ENCODE assay signal across 18 cellular contexts in the genomic region with DNA sequence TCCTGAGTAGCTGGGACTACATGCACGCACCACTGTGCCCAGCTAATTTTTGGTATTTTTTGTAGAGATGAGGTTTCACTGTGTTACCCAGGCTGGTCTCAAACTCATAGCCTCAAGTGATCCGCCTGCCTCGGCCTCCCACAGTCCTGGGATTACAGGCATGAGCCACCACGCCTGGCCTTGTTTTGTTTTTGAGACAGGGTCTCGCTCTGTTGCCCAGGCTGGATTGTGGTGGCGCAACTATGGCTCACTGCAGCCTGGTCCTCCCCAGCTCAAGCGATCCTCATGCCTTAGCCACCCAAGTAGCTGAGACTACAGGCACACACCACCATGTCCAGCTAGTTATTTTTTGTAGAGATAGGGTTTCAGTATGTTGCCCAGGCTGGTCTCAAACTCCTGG. TPM values are rescaled to one million over a fixed set of nuclear protein-coding genes. Genes with fewer than 3 reads are reported as not detected.
DNase-seq lines count a peak whose midpoint lies in the region; ATAC-seq, FAIRE-seq and TF ChIP-seq lines count a peak whose summit lies in the region.
"Had no signal": no experiment of that assay in that cellular context is flagged by ENCODE, and none has a peak within 500 bp of the region (broad histone marks: within the 10 kb centered on the region; RNA-seq: fewer than 3 reads in every experiment).

No MANE protein-coding gene starts in this region.

- no peak overlapping the region for H2BK5ac ChIP-seq in H9 (ENCODE audit: insufficient read length, low read length)

- H3K23ac ChIP-seq in H9 (ENCODE audit: insufficient read length, low read depth, low read length), result no peak overlapping the region

- no peaks in the 10 kb centered on the region for H3K27me3 Mint-ChIP-seq in activated naive CD8-positive, alpha-beta T cell
- no peaks in the 10 kb centered on the region for H3K27me3 Mint-ChIP-seq in activated naive CD8-positive, alpha-beta T cell treated with anti-CD3 and anti-CD28 coated beads, Interleukin-2, amount 50 U/mL, for 24 hours
- H3K27me3 Mint-ChIP-seq in T-helper 17 cell (no peaks in the 10 kb centered on the region), H9 (ENCODE audit: low read depth) (no peaks in the 10 kb centered on the region)
- H3K27me3 Mint-ChIP-seq: B cell had no signal

- FAIRE-seq in kidney (lab: Jason Lieb, UNC), result no peak
- FAIRE-seq: H54 had no signal

- TF ChIP-seq POLR2A in tibial nerve (IDR thresholded peaks at IDR 0.05), result no peak

- ATAC-seq in activated naive CD8-positive, alpha-beta T cell treated with anti-CD3 and anti-CD28 coated beads, Interleukin-2, amount 50 U/mL, for 24 hours, result no peak
- no peak for ATAC-seq in T-helper 17 cell
- no peak for ATAC-seq in GM21526 (IDR thresholded peaks at IDR 0.05; ENCODE audit: low FRiP score, unreplicated experiment)

- H2BK120ac ChIP-seq in H9 (ENCODE audit: low read depth, low read length, poor library complexity, severe bottlenecking), result no peak overlapping the region

- H3K27me3 ChIP-seq in H9 (ENCODE audit: insufficient read depth, low read length) (no peaks in the 10 kb centered on the region), tibial nerve (no peaks in the 10 kb centered on the region)

- no peak overlapping the region for H2BK20ac ChIP-seq in H9 (ENCODE audit: low read depth, low read length, poor library complexity, severe bottlenecking)

- no peak overlapping the region for H4K5ac ChIP-seq in H9 (ENCODE audit: insufficient read length, low read depth, low read length)

- no peak overlapping the region for H3T11ph ChIP-seq in H9 (ENCODE audit: low read length)

- no peak overlapping the region for H2BK15ac ChIP-seq in H9 (ENCODE audit: low read depth, low read length)

- no peaks in the 10 kb centered on the region for H3K79me1 ChIP-seq in H9 (ENCODE audit: insufficient read depth, low read depth, low read length, poor library complexity, severe bottlenecking)

- H3K4me1 Mint-ChIP-seq in activated naive CD8-positive, alpha-beta T cell (ENCODE audit: low read depth), result peaks cover 3% of the 10 kb centered on the region
- peaks cover 3% of the 10 kb centered on the region for H3K4me1 Mint-ChIP-seq in activated naive CD8-positive, alpha-beta T cell treated with anti-CD3 and anti-CD28 coated beads, Interleukin-2, amount 50 U/mL, for 24 hours
- H3K4me1 Mint-ChIP-seq in T-helper 17 cell (peaks cover 8% of the 10 kb centered on the region), H9 (peaks cover 19 to 40% of the 10 kb centered on the region in 2 experiments)

- H3K4me3 ChIP-seq in kidney (ENCODE audit: low read length in 2 of 2) (no peak overlapping the region), tibial nerve (no peak overlapping the region)
- H3K4me3 ChIP-seq: GM23248 had no signal

- no peak overlapping the region for H3K4me3 Mint-ChIP-seq in activated naive CD8-positive, alpha-beta T cell
- no peak overlapping the region for H3K4me3 Mint-ChIP-seq in activated naive CD8-positive, alpha-beta T cell treated with anti-CD3 and anti-CD28 coated beads, Interleukin-2, amount 50 U/mL, for 24 hours
- H3K4me3 Mint-ChIP-seq in T-helper 17 cell (peak overlapping the region; percentile 21), H9 (no peak overlapping the region; a peak in 1 of 5 replicates)
- H3K4me3 Mint-ChIP-seq: B cell; CD8-positive, alpha-beta memory T cell had no signal

- intact Hi-C loops in kidney (cut with DNase I), result loop anchor here (10.0 kb wide), 1 partner anchor 327 kb away; a partner anchor contains a TSS

- no peak overlapping the region for H2AK5ac ChIP-seq in H9 (ENCODE audit: insufficient read length, low read length)

- H3K27ac Mint-ChIP-seq in activated naive CD8-positive, alpha-beta T cell, result peak overlapping the region; percentile 17
- H3K27ac Mint-ChIP-seq in activated naive CD8-positive, alpha-beta T cell treated with anti-CD3 and anti-CD28 coated beads, Interleukin-2, amount 50 U/mL, for 24 hours, result no peak overlapping the region
- H3K27ac Mint-ChIP-seq in T-helper 17 cell, result no peak overlapping the region
- peak overlapping the region in 1 of 3 experiments; percentile 44; a peak in 1 of 7 replicates for H3K27ac Mint-ChIP-seq in H9
- H3K27ac Mint-ChIP-seq: B cell had no signal

- H3K4me1 ChIP-seq in kidney (ENCODE audit: control insufficient read depth in 1 of 2, insufficient read depth in 1 of 2, low read depth in 1 of 2, low read length in 2 of 2) (peaks cover 0 to under 1% of the 10 kb centered on the region in 2 donors), H9 (ENCODE audit: insufficient read depth, low read length) (no peaks in the 10 kb centered on the region), tibial nerve (peaks cover 0 to 10% (median under 1%) of the 10 kb centered on the region in 4 donors)

- H3K9me3 Mint-ChIP-seq in activated naive CD8-positive, alpha-beta T cell (ENCODE audit: low read depth), result no peaks in the 10 kb centered on the region
- H3K9me3 Mint-ChIP-seq in activated naive CD8-positive, alpha-beta T cell treated with anti-CD3 and anti-CD28 coated beads, Interleukin-2, amount 50 U/mL, for 24 hours, result no peaks in the 10 kb centered on the region
- peaks cover 0 to 5% of the 10 kb centered on the region in 2 experiments; a peak in 1 of 5 replicates for H3K9me3 Mint-ChIP-seq in H9

- H3K9ac ChIP-seq in kidney (ENCODE audit: low read length in 2 of 2) (no peak overlapping the region), H9 (ENCODE audit: extremely low read depth, insufficient read length, low read length) (no peak overlapping the region)
- H3K9ac ChIP-seq: GM23248 had no signal

- TF ChIP-seq CTCF in kidney (IDR thresholded peaks at IDR 0.05; ENCODE audit: borderline replicate concordance, extremely low read depth, insufficient read depth) (no peak), H9 (conservative IDR thresholded peaks at IDR 0.05) (no peak), tibial nerve (IDR thresholded peaks at IDR 0.05) (no peak)

- no peak overlapping the region for H4K8ac ChIP-seq in H9 (replicated peaks; ENCODE audit: insufficient read length, low read depth, low read length)

- peaks cover 10% of the 10 kb centered on the region for H3K36me3 Mint-ChIP-seq in activated naive CD8-positive, alpha-beta T cell
- H3K36me3 Mint-ChIP-seq in activated naive CD8-positive, alpha-beta T cell treated with anti-CD3 and anti-CD28 coated beads, Interleukin-2, amount 50 U/mL, for 24 hours (ENCODE audit: low read depth), result peaks cover 57% of the 10 kb centered on the region
- H3K36me3 Mint-ChIP-seq in T-helper 17 cell (ENCODE audit: low read depth) (peaks cover 5% of the 10 kb centered on the region), H9 (ENCODE audit: insufficient read depth in 1 of 3, low read depth in 3 of 3) (peaks cover 41 to 57% (median 49%) of the 10 kb centered on the region in 3 experiments)

- no peak overlapping the region for H3K14ac ChIP-seq in H9 (ENCODE audit: insufficient read depth, low read length)

- H3K36me3 ChIP-seq in kidney (ENCODE audit: control insufficient read depth in 1 of 2, insufficient read depth in 2 of 2, low read length in 2 of 2) (peaks cover 20 to 33% of the 10 kb centered on the region in 2 donors), tibial nerve (peaks cover 0 to 67% (median 5%) of the 10 kb centered on the region in 3 donors)

- no peak overlapping the region for H2BK12ac ChIP-seq in H9 (ENCODE audit: insufficient read length, low read depth, low read length)

- WGBS in H9 (ENCODE audit: extremely low coverage, insufficient read length, low lambda C conversion rate), result no CpG with 5 or more reads among the region's 7 CpGs
- WGBS in tibial nerve, 2 donors, result 91 to 96% methylated on average over 7 of the region's 7 CpGs

- no peaks in the 10 kb centered on the region for H3K23me2 ChIP-seq in H9 (ENCODE audit: insufficient read length, low read depth, low read length, poor library complexity, severe bottlenecking)

- H3K18ac ChIP-seq in H9 (ENCODE audit: insufficient read length, low read depth, low read length), result no peak overlapping the region

- peaks cover 3% of the 10 kb centered on the region for H4K20me1 ChIP-seq in H9 (ENCODE audit: control insufficient read depth, insufficient read depth, insufficient read length)

- no peak overlapping the region for H4K91ac ChIP-seq in H9 (ENCODE audit: insufficient read length, low read depth, low read length)

- no peaks in the 10 kb centered on the region for H3K79me2 ChIP-seq in H9 (ENCODE audit: insufficient read depth, low read length)

- no peak overlapping the region for H3K4ac ChIP-seq in H9 (ENCODE audit: low read depth, low read length)

- H3K27ac ChIP-seq in kidney (ENCODE audit: low read depth in 2 of 2, low read length in 2 of 2), result no peak overlapping the region
- no peak overlapping the region for H3K27ac ChIP-seq in H9 (ENCODE audit: insufficient read length, low read depth, low read length)
- no peak overlapping the region for H3K27ac ChIP-seq in tibial nerve
- H3K27ac ChIP-seq: GM23248 had no signal

- no peak overlapping the region for H3K56ac ChIP-seq in H9 (ENCODE audit: insufficient read length, low read depth, low read length)

- no peak for DNase-seq in activated naive CD8-positive, alpha-beta T cell treated with anti-CD3 and anti-CD28 coated beads, Interleukin-2, amount 50 U/mL, for 24 hours
- no peak for DNase-seq in T-helper 17 cell
- peak; percentile 46 for DNase-seq in kidney
- DNase-seq in H9, result no peak
- DNase-seq in tibial nerve (ENCODE audit: low spot score in 2 of 2), result no peak
- DNase-seq: ACHN; C1 segment of cervical spinal cord; Caco-2; CD8-positive, alpha-beta memory T cell; GF-D8; GM23248; IMR-90; KG1 had no signal

- H3K4me2 ChIP-seq in H9 (ENCODE audit: insufficient read depth, insufficient read length, low read length), result no peak overlapping the region

- no peak for TF ChIP-seq EP300 in tibial nerve (IDR thresholded peaks at IDR 0.05)

- no peaks in the 10 kb centered on the region for H3K9me3 ChIP-seq in T-helper 17 cell (ENCODE audit: control insufficient read depth, low read length, poor library complexity, severe bottlenecking)
- H3K9me3 ChIP-seq in kidney (ENCODE audit: control insufficient read depth in 1 of 2, low read length in 2 of 2), result no peaks in the 10 kb centered on the region
- no peaks in the 10 kb centered on the region for H3K9me3 ChIP-seq in H9 (ENCODE audit: control insufficient read depth, low read depth, low read length)
- no peaks in the 10 kb centered on the region for H3K9me3 ChIP-seq in tibial nerve
- H3K9me3 ChIP-seq: Caco-2 had no signal

- no peak overlapping the region for H2AFZ ChIP-seq in H9 (ENCODE audit: low read length)
- H2AFZ ChIP-seq: GM23248 had no signal

RNA-seq across cellular contexts. Expression of a gene that starts 26.0 kb away (rescaled TPM):
- total RNA-seq in T-helper 17 cell (100 to 1,000 TPM; 106 to 123 TPM), kidney (239 TPM), H9 (2021) (370 and 379 TPM in 2 replicates), tibial nerve (100 to 1,000 TPM; 161 to 216 (median 191) TPM)
- 481 TPM for polyA plus RNA-seq in kidney (ENCODE audit: insufficient read depth, low read depth, low replicate concordance)

RNA-seq across cellular contexts. Expression of a gene that starts 38.6 kb away (rescaled TPM):
- total RNA-seq in T-helper 17 cell (1 to 10 TPM; 1.1 to 1.8 TPM), kidney (71.3 TPM), H9 (2021) (19.2 and 20.8 TPM in 2 replicates), tibial nerve (100 to 1,000 TPM in 2 of 4 donors, 10 to 100 TPM in 2; 63.9 to 152 (median 95.9) TPM)
- polyA plus RNA-seq in kidney (ENCODE audit: insufficient read depth, low read depth, low replicate concordance), result 25.0 TPM

RNA-seq across cellular contexts. Expression of a gene that starts 46.9 kb away (rescaled TPM):
- total RNA-seq in T-helper 17 cell (1 to 10 TPM in 1 of 2 donors, under 1 TPM in 1; 0.50 to 1.1 TPM), kidney (0.54 TPM), H9 (2021) (not detected in 2 replicates), tibial nerve (under 1 TPM in 2 of 4 donors, not detected in 2; 0.21 to 0.60 TPM)
- not detected for polyA plus RNA-seq in kidney (ENCODE audit: insufficient read depth, low read depth, low replicate concordance)
- total RNA-seq: GM23248, HT-29 had no signal
- polyA plus RNA-seq: GM23248 had no signal
